35 cellular contexts compared by ENCODE assay signal in the genomic region with DNA sequence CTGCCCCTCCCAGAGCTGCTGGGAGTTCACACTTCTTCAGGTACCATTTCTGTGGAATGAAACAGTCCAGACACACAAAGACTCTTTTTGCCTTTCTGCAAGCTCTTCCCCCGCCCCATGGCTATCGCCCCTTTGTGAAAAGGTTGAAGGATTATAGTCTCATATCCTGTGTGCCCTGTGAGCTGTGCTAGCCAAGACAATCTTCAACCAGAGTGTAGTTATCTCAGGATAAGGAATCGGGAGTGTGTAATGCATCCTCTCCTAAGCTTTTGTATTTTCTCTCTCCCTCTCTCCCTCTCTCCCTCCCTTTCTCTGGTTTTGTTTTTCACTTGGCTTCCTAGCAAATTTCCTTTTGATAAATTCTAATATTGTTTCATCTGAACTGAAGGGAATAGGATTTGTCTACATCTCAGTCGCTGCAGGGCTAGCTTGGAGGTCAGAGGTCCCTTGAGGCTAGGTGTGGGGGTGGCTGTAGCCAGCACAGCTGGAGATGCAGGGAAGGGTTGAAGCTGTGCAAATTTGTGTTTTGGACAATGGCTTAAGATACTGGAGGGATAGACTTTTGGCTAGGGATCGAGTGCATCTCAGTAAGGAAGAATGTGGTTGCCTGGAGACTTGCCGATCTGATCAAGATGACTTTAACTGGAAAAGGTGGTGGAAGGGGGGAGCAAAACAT.
"Had no signal": no experiment of that assay in that cellular context is flagged by ENCODE, and none has a peak within 500 bp of the region (broad histone marks: within the 10 kb centered on the region; RNA-seq: fewer than 3 reads in every experiment).

No MANE protein-coding gene starts in this region.

- H3K4me3 ChIP-seq: cardiac muscle cell, K562, Peyer's patch had no signal

- H3K36me3 Mint-ChIP-seq: activated CD8-positive, alpha-beta memory T cell treated with anti-CD3 and anti-CD28 coated beads, Interleukin-2, amount 10 ng/mL, durations not matched to agents 7 days and 5 days; activated naive CD8-positive, alpha-beta T cell treated with anti-CD3 and anti-CD28 coated beads for 36 hours had no signal

- H3K4me1 Mint-ChIP-seq: activated CD4-positive, alpha-beta memory T cell treated with anti-CD3 and anti-CD28 coated beads, Interleukin-2, amount 10 ng/mL, durations not matched to agents 7 days and 5 days; activated CD8-positive, alpha-beta memory T cell treated with anti-CD3 and anti-CD28 coated beads, Interleukin-2, amount 10 ng/mL, durations not matched to agents 7 days and 5 days; activated naive CD8-positive, alpha-beta T cell treated with anti-CD3 and anti-CD28 coated beads for 36 hours had no signal

- H3K9me3 ChIP-seq: Peyer's patch had no signal

- H3K9me3 Mint-ChIP-seq: activated CD4-positive, alpha-beta memory T cell treated with anti-CD3 and anti-CD28 coated beads, Interleukin-2, amount 10 ng/mL, durations not matched to agents 7 days and 5 days; activated naive CD8-positive, alpha-beta T cell treated with anti-CD3 and anti-CD28 coated beads for 36 hours had no signal

- H3K4me1 ChIP-seq: Peyer's patch had no signal

- H3K4me3 Mint-ChIP-seq: activated CD4-positive, alpha-beta memory T cell treated with anti-CD3 and anti-CD28 coated beads, Interleukin-2, amount 10 ng/mL, durations not matched to agents 7 days and 5 days; activated CD8-positive, alpha-beta memory T cell treated with anti-CD3 and anti-CD28 coated beads, Interleukin-2, amount 10 ng/mL, durations not matched to agents 7 days and 5 days; activated naive CD8-positive, alpha-beta T cell treated with anti-CD3 and anti-CD28 coated beads for 36 hours had no signal

- H3K36me3 ChIP-seq: cardiac muscle cell, Peyer's patch, WERI-Rb-1 had no signal

- H3K27me3 ChIP-seq: cardiac muscle cell, Peyer's patch had no signal

- ATAC-seq: activated CD8-positive, alpha-beta memory T cell treated with anti-CD3 and anti-CD28 coated beads, Interleukin-2, amount 10 ng/mL, durations not matched to agents 7 days and 5 days; K562; PC-3 had no signal

- DNase-seq: activated CD4-positive, alpha-beta memory T cell treated with anti-CD3 and anti-CD28 coated beads, Interleukin-2, amount 10 ng/mL, durations not matched to agents 7 days and 5 days; activated CD4-positive, alpha-beta T cell treated with anti-CD3 and anti-CD28 coated beads for 1 hour; activated CD4-positive, alpha-beta T cell treated with anti-CD3 and anti-CD28 coated beads for 48 hours; activated CD4-positive, CD25-positive, alpha-beta regulatory T cell; activated CD8-positive, alpha-beta memory T cell treated with anti-CD3 and anti-CD28 coated beads for 24 hours; activated CD8-positive, alpha-beta memory T cell treated with anti-CD3 and anti-CD28 coated beads, Interleukin-2, amount 10 ng/mL, durations not matched to agents 7 days and 5 days; activated CD8-positive, alpha-beta memory T cell treated with anti-CD3 and anti-CD28 coated beads, Interleukin-2, amount 50 U/mL, for 48 hours; activated effector memory CD4-positive, alpha-beta T cell treated with Interleukin-2 at 50 U/mL for 16 hours; activated naive CD4-positive, alpha-beta T cell treated with anti-CD3 and anti-CD28 coated beads, Interleukin-2, amount 50 U/mL, for 16 hours; activated naive CD8-positive, alpha-beta T cell treated with anti-CD3 and anti-CD28 coated beads for 36 hours; activated T-cell treated with anti-CD3 and anti-CD28 coated beads, Interleukin-2, amount 50 U/mL, for 48 hours; amniotic stem cell; aorta; IMR-90; NCI-H1092 treated with DMSO at 0.1 percent for 48 hours; NCI-H1417; NCI-H146; NCI-H187 treated with DMSO at 0.1 percent for 48 hours; NCI-H2081; NCI-H2171 treated with DMSO at 0.1 percent for 48 hours; NCI-H2227 treated with DMSO at 0.1 percent for 48 hours; NCI-H446; NCI-H524; NCI-H69; NK-92 treated with Interleukin-12 subunit alpha and Interleukin-12 subunit beta, amount 100 ng/mL, for 24 hours; PC-3; Peyer's patch; RPMI8226; SW 1271; T-helper 1 cell; T-helper 2 cell; T-helper 9 cell; WERI-Rb-1 had no signal

- H3K27ac ChIP-seq: cardiac muscle cell, Peyer's patch, WERI-Rb-1 had no signal

- H3K27ac Mint-ChIP-seq: activated CD4-positive, alpha-beta memory T cell treated with anti-CD3 and anti-CD28 coated beads, Interleukin-2, amount 10 ng/mL, durations not matched to agents 7 days and 5 days; activated CD8-positive, alpha-beta memory T cell treated with anti-CD3 and anti-CD28 coated beads, Interleukin-2, amount 10 ng/mL, durations not matched to agents 7 days and 5 days; activated naive CD8-positive, alpha-beta T cell treated with anti-CD3 and anti-CD28 coated beads for 36 hours had no signal
